ENCODE assay signal across 9 cellular contexts in genomic region chr1:33641099-33641830, GRCh38.
DNase-seq lines count a peak whose midpoint lies in the region; ATAC-seq and TF ChIP-seq lines count a peak whose summit lies in the region.
"Had no signal": no experiment of that assay in that cellular context is flagged by ENCODE, and none has a peak within 500 bp of the region (broad histone marks: within the 10 kb centered on the region; RNA-seq: fewer than 3 reads in every experiment).

No MANE protein-coding gene starts in this region.

- no peaks in the 10 kb centered on the region for H3K36me3 ChIP-seq in smooth muscle cell (ENCODE audit: low read depth)

- 82% methylated on average over 5 of the region's 5 CpGs for WGBS in smooth muscle cell (ENCODE audit: low lambda C conversion rate)

- CTCF ChIA-PET in activated CD8-positive, alpha-beta T cell treated with anti-CD3 and anti-CD28 coated beads for 36 hours (lab: Charles Lee): no interaction called here
- CTCF ChIA-PET in activated CD8-positive, alpha-beta T cell treated with anti-CD3 and anti-CD28 coated beads, Interleukin-2, amount 10 ng/mL, durations not matched to agents 7 days and 5 days (lab: Charles Lee): interaction anchor here (1.8 kb wide), 1 partner anchor 8 kb away, joined by 7 read pairs; no protein-coding TSS in a partner anchor

- intact Hi-C loops in activated CD8-positive, alpha-beta T cell treated with anti-CD3 and anti-CD28 coated beads for 36 hours (cut with micrococcal nuclease): no loop called here

- H3K36me3 Mint-ChIP-seq in activated CD8-positive, alpha-beta T cell treated with anti-CD3 and anti-CD28 coated beads for 36 hours (ENCODE audit: low read depth): no peaks in the 10 kb centered on the region
- no peaks in the 10 kb centered on the region for H3K36me3 Mint-ChIP-seq in activated CD8-positive, alpha-beta T cell treated with anti-CD3 and anti-CD28 coated beads, Interleukin-2, amount 10 ng/mL, durations not matched to agents 7 days and 5 days (ENCODE audit: low read depth)
- H3K36me3 Mint-ChIP-seq in endothelial cell (ENCODE audit: low read depth, unreplicated experiment): no peaks in the 10 kb centered on the region
- H3K36me3 Mint-ChIP-seq: activated CD8-positive, alpha-beta memory T cell treated with anti-CD3 and anti-CD28 coated beads, Interleukin-2, amount 10 ng/mL, durations not matched to agents 7 days and 5 days had no signal

- TF ChIP-seq CTCF in activated CD8-positive, alpha-beta T cell treated with anti-CD3 and anti-CD28 coated beads for 36 hours (IDR thresholded peaks at IDR 0.05): peak; percentile 24
- TF ChIP-seq CTCF in endothelial cell (IDR thresholded peaks at IDR 0.05; ENCODE audit: unreplicated experiment): peak; percentile 61
- peak; percentile 47 for TF ChIP-seq CTCF in smooth muscle cell (IDR thresholded peaks at IDR 0.05; ENCODE audit: borderline replicate concordance, insufficient read depth, poor library complexity, severe bottlenecking)

- no peak overlapping the region for H3K27ac Mint-ChIP-seq in activated CD8-positive, alpha-beta T cell treated with anti-CD3 and anti-CD28 coated beads for 36 hours
- no peak overlapping the region for H3K27ac Mint-ChIP-seq in activated CD8-positive, alpha-beta T cell treated with anti-CD3 and anti-CD28 coated beads, Interleukin-2, amount 10 ng/mL, durations not matched to agents 7 days and 5 days
- no peak overlapping the region for H3K27ac Mint-ChIP-seq in endothelial cell (ENCODE audit: unreplicated experiment)
- H3K27ac Mint-ChIP-seq: activated CD8-positive, alpha-beta memory T cell treated with anti-CD3 and anti-CD28 coated beads, Interleukin-2, amount 10 ng/mL, durations not matched to agents 7 days and 5 days had no signal

- no peak overlapping the region for H3K27ac ChIP-seq in smooth muscle cell (ENCODE audit: low read depth)

- H3K4me3 Mint-ChIP-seq in activated CD8-positive, alpha-beta T cell treated with anti-CD3 and anti-CD28 coated beads for 36 hours: no peak overlapping the region
- H3K4me3 Mint-ChIP-seq in activated CD8-positive, alpha-beta T cell treated with anti-CD3 and anti-CD28 coated beads, Interleukin-2, amount 10 ng/mL, durations not matched to agents 7 days and 5 days: no peak overlapping the region
- H3K4me3 Mint-ChIP-seq in endothelial cell (ENCODE audit: unreplicated experiment): no peak overlapping the region
- H3K4me3 Mint-ChIP-seq: activated CD8-positive, alpha-beta memory T cell treated with anti-CD3 and anti-CD28 coated beads, Interleukin-2, amount 10 ng/mL, durations not matched to agents 7 days and 5 days had no signal

- DNase-seq in activated CD8-positive, alpha-beta T cell treated with anti-CD3 and anti-CD28 coated beads for 36 hours: peak; percentile 12
- no peak for DNase-seq in activated CD8-positive, alpha-beta T cell treated with anti-CD3 and anti-CD28 coated beads, Interleukin-2, amount 10 ng/mL, durations not matched to agents 7 days and 5 days
- DNase-seq in NCI-H460 (ENCODE audit: extremely low read depth, low read depth) (peak; percentile 6), endothelial cell (ENCODE audit: low spot score) (peak; percentile 41), smooth muscle cell (lab: John Stamatoyannopoulos, UW; ENCODE audit: unreplicated experiment) (no peak), epidermal melanocyte (ENCODE audit: insufficient read length, low spot score) (no peak), HK-2 (ENCODE audit: unreplicated experiment) (no peak), UCSD-AML1 (lab: John Stamatoyannopoulos, UW; ENCODE audit: unreplicated experiment) (no peak)
- DNase-seq: activated CD8-positive, alpha-beta memory T cell treated with anti-CD3 and anti-CD28 coated beads, Interleukin-2, amount 10 ng/mL, durations not matched to agents 7 days and 5 days had no signal

- no peak overlapping the region for H3K9ac ChIP-seq in smooth muscle cell (ENCODE audit: low read depth)

- H2AFZ ChIP-seq in smooth muscle cell (ENCODE audit: low read depth): no peak overlapping the region

- peaks cover 5% of the 10 kb centered on the region for H3K27me3 ChIP-seq in smooth muscle cell (ENCODE audit: low read depth)

- no peaks in the 10 kb centered on the region for H3K4me1 Mint-ChIP-seq in activated CD8-positive, alpha-beta T cell treated with anti-CD3 and anti-CD28 coated beads for 36 hours (ENCODE audit: low read depth)
- H3K4me1 Mint-ChIP-seq in activated CD8-positive, alpha-beta T cell treated with anti-CD3 and anti-CD28 coated beads, Interleukin-2, amount 10 ng/mL, durations not matched to agents 7 days and 5 days (ENCODE audit: low read depth): no peaks in the 10 kb centered on the region
- peaks cover 7% of the 10 kb centered on the region for H3K4me1 Mint-ChIP-seq in endothelial cell (ENCODE audit: unreplicated experiment)
- H3K4me1 Mint-ChIP-seq: activated CD8-positive, alpha-beta memory T cell treated with anti-CD3 and anti-CD28 coated beads, Interleukin-2, amount 10 ng/mL, durations not matched to agents 7 days and 5 days had no signal

- no peaks in the 10 kb centered on the region for H3F3A ChIP-seq in smooth muscle cell (ENCODE audit: low read depth)

- no peaks in the 10 kb centered on the region for H4K20me1 ChIP-seq in smooth muscle cell (ENCODE audit: low read depth)

- H3K27me3 Mint-ChIP-seq in activated CD8-positive, alpha-beta T cell treated with anti-CD3 and anti-CD28 coated beads for 36 hours: peaks cover 14% of the 10 kb centered on the region
- peaks cover 7% of the 10 kb centered on the region for H3K27me3 Mint-ChIP-seq in activated CD8-positive, alpha-beta T cell treated with anti-CD3 and anti-CD28 coated beads, Interleukin-2, amount 10 ng/mL, durations not matched to agents 7 days and 5 days (ENCODE audit: low read depth)
- peaks cover 2% of the 10 kb centered on the region for H3K27me3 Mint-ChIP-seq in endothelial cell (ENCODE audit: unreplicated experiment)

- ATAC-seq in activated CD8-positive, alpha-beta T cell treated with anti-CD3 and anti-CD28 coated beads for 36 hours: peak; percentile 45
- ATAC-seq in activated CD8-positive, alpha-beta T cell treated with anti-CD3 and anti-CD28 coated beads, Interleukin-2, amount 10 ng/mL, durations not matched to agents 7 days and 5 days: no peak
- ATAC-seq: activated CD8-positive, alpha-beta memory T cell treated with anti-CD3 and anti-CD28 coated beads, Interleukin-2, amount 10 ng/mL, durations not matched to agents 7 days and 5 days had no signal

- POLR2A ChIA-PET in activated CD8-positive, alpha-beta T cell treated with anti-CD3 and anti-CD28 coated beads for 36 hours (lab: Charles Lee): no interaction called here
- POLR2A ChIA-PET in activated CD8-positive, alpha-beta T cell treated with anti-CD3 and anti-CD28 coated beads, Interleukin-2, amount 10 ng/mL, durations not matched to agents 7 days and 5 days (lab: Charles Lee): no interaction called here

- H3K9me3 ChIP-seq in smooth muscle cell (replicated peaks; ENCODE audit: low read depth): no peaks in the 10 kb centered on the region

- no peaks in the 10 kb centered on the region for H3K4me1 ChIP-seq in smooth muscle cell (ENCODE audit: low read depth)

- no peaks in the 10 kb centered on the region for H3K9me3 Mint-ChIP-seq in activated CD8-positive, alpha-beta T cell treated with anti-CD3 and anti-CD28 coated beads for 36 hours
- H3K9me3 Mint-ChIP-seq in activated CD8-positive, alpha-beta T cell treated with anti-CD3 and anti-CD28 coated beads, Interleukin-2, amount 10 ng/mL, durations not matched to agents 7 days and 5 days (ENCODE audit: insufficient read depth): no peaks in the 10 kb centered on the region
- no peaks in the 10 kb centered on the region for H3K9me3 Mint-ChIP-seq in endothelial cell (ENCODE audit: unreplicated experiment)

- no peaks in the 10 kb centered on the region for H3K79me2 ChIP-seq in smooth muscle cell (ENCODE audit: low read depth)

- no peak overlapping the region for H3K4me3 ChIP-seq in smooth muscle cell

- no peak overlapping the region for H3K4me2 ChIP-seq in smooth muscle cell

Comparison
In these comparisons a context has a peak if more than half of its experiments do, and no peak if none do; other contexts are left out.
1. DNase-seq: peak in activated CD8-positive, alpha-beta T cell treated with anti-CD3 and anti-CD28 coated beads for 36 hours (single experiment), NCI-H460 (single experiment) and endothelial cell (single experiment); none in activated CD8-positive, alpha-beta T cell treated with anti-CD3 and anti-CD28 coated beads, Interleukin-2, amount 10 ng/mL, durations not matched to agents 7 days and 5 days (single experiment), smooth muscle cell (single experiment), epidermal melanocyte (single experiment), HK-2 (single experiment) and UCSD-AML1 (single experiment).
2. Peak in every context shown above with its lines, with median percentiles within 50 percentile points of each other: CTCF ChIP-seq.